Comparison of ENCODE assay signal across 31 cellular contexts in the genomic region with DNA sequence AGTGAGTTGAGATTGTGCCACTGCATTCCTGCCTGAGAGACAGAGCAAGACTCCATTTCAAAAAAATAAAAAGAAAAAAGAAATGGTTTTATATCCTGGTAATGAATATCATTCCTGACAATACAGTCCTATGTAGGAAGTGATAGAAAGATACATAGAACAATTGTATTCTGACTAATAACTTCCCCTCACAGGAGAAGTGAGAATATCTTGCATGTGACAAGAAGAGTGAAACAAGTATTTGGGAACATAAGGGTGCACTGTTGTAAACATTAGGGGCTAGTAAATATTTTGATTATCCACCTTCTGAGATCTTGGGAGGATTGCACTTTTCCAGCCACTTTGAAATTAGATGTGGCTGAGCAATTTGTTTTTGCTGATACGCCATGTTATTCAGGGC. TPM values are rescaled to one million over a fixed set of nuclear protein-coding genes. Genes with fewer than 3 reads are reported as not detected.
"Had no signal": no experiment of that assay in that cellular context is flagged by ENCODE, and none has a peak within 500 bp of the region (broad histone marks: within the 10 kb centered on the region; RNA-seq: fewer than 3 reads in every experiment).

No MANE protein-coding gene starts in this region.

- H3K4me3 ChIP-seq: ascending aorta, cardiac muscle cell, MG63, SJCRH30, SK-N-MC had no signal

- H3K27ac Mint-ChIP-seq: activated CD4-positive, alpha-beta T cell treated with anti-CD3 and anti-CD28 coated beads for 36 hours; activated CD4-positive, alpha-beta T cell treated with anti-CD3 and anti-CD28 coated beads, Interleukin-2, amount 10 ng/mL, durations not matched to agents 7 days and 5 days; activated CD8-positive, alpha-beta T cell treated with anti-CD3 and anti-CD28 coated beads, Interleukin-2, amount 10 ng/mL, durations not matched to agents 7 days and 5 days; activated naive CD4-positive, alpha-beta T cell treated with anti-CD3 and anti-CD28 coated beads, Interleukin-2, amount 50 U/mL, for 24 hours; activated naive CD8-positive, alpha-beta T cell treated with anti-CD3 and anti-CD28 coated beads, Interleukin-2, amount 10 ng/mL, durations not matched to agents 7 days and 5 days; activated T-cell treated with anti-CD3 and anti-CD28 coated beads, Interleukin-2, amount 50 U/mL, for 24 hours; activated T-helper 2 cell treated with anti-CD3 and anti-CD28 coated beads, Interferon-gamma antibody, Interleukin-2, Interleukin-4, amounts not matched to agents 10 μg/mL and 5 μg/mL and 100 μg/mL, durations not matched to agents 14 hours and 24 hours and 36 hours had no signal

- H3K4me1 ChIP-seq: ascending aorta had no signal

- H3K36me3 Mint-ChIP-seq: activated naive CD4-positive, alpha-beta T cell treated with anti-CD3 and anti-CD28 coated beads, Interleukin-2, amount 50 U/mL, for 24 hours; activated naive CD8-positive, alpha-beta T cell treated with anti-CD3 and anti-CD28 coated beads, Interleukin-2, amount 10 ng/mL, durations not matched to agents 7 days and 5 days had no signal

- H3K4me3 Mint-ChIP-seq: activated CD4-positive, alpha-beta T cell treated with anti-CD3 and anti-CD28 coated beads for 36 hours; activated CD4-positive, alpha-beta T cell treated with anti-CD3 and anti-CD28 coated beads, Interleukin-2, amount 10 ng/mL, durations not matched to agents 7 days and 5 days; activated CD8-positive, alpha-beta T cell treated with anti-CD3 and anti-CD28 coated beads, Interleukin-2, amount 10 ng/mL, durations not matched to agents 7 days and 5 days; activated naive CD4-positive, alpha-beta T cell treated with anti-CD3 and anti-CD28 coated beads, Interleukin-2, amount 50 U/mL, for 24 hours; activated naive CD8-positive, alpha-beta T cell treated with anti-CD3 and anti-CD28 coated beads, Interleukin-2, amount 10 ng/mL, durations not matched to agents 7 days and 5 days; activated T-cell treated with anti-CD3 and anti-CD28 coated beads, Interleukin-2, amount 50 U/mL, for 24 hours; central memory CD8-positive, alpha-beta T cell had no signal

- H3K36me3 ChIP-seq: ascending aorta, MG63, SJCRH30 had no signal

- H3K9me3 Mint-ChIP-seq: activated CD4-positive, alpha-beta T cell treated with anti-CD3 and anti-CD28 coated beads, Interleukin-2, amount 10 ng/mL, durations not matched to agents 7 days and 5 days; activated naive CD8-positive, alpha-beta T cell treated with anti-CD3 and anti-CD28 coated beads, Interleukin-2, amount 10 ng/mL, durations not matched to agents 7 days and 5 days; activated T-cell treated with anti-CD3 and anti-CD28 coated beads, Interleukin-2, amount 50 U/mL, for 24 hours; activated T-helper 2 cell treated with anti-CD3 and anti-CD28 coated beads, Interferon-gamma antibody, Interleukin-2, Interleukin-4, amounts not matched to agents 10 μg/mL and 5 μg/mL and 100 μg/mL, durations not matched to agents 14 hours and 24 hours and 36 hours; central memory CD8-positive, alpha-beta T cell had no signal

- FAIRE-seq: TTC549 had no signal

- ATAC-seq: activated CD4-positive, alpha-beta T cell treated with anti-CD3 and anti-CD28 coated beads for 36 hours; activated CD4-positive, CD25-positive, alpha-beta regulatory T cell treated with anti-CD3 and anti-CD28 coated beads, Interleukin-2, amount 50 U/mL, for 24 hours; activated CD8-positive, alpha-beta T cell treated with anti-CD3 and anti-CD28 coated beads, Interleukin-2, amount 10 ng/mL, durations not matched to agents 7 days and 5 days had no signal

- H3K27ac ChIP-seq: ascending aorta, SJCRH30, SK-N-MC had no signal

- DNase-seq: activated CD4-positive, alpha-beta T cell treated with anti-CD3 and anti-CD28 coated beads for 36 hours; activated CD4-positive, alpha-beta T cell treated with anti-CD3 and anti-CD28 coated beads, Interleukin-2, amount 10 ng/mL, durations not matched to agents 7 days and 5 days; activated CD4-positive, alpha-beta T cell treated with anti-CD3 and anti-CD28 coated beads, Interleukin-2, amount 50 U/mL, for 48 hours; activated CD8-positive, alpha-beta T cell treated with anti-CD3 and anti-CD28 coated beads, Interleukin-2, amount 10 ng/mL, durations not matched to agents 7 days and 5 days; activated gamma-delta T cell; activated naive CD4-positive, alpha-beta T cell treated with Interleukin-2 at 50 U/mL for 16 hours; activated naive CD8-positive, alpha-beta T cell treated with anti-CD3 and anti-CD28 coated beads, Interleukin-2, amount 10 ng/mL, durations not matched to agents 7 days and 5 days; activated T-cell treated with anti-CD3 and anti-CD28 coated beads, Interleukin-2, amount 50 U/mL, for 24 hours; amygdala; Karpas-422; MG63; NCI-H1048; NCI-H1105 treated with DMSO at 0.1 percent for 48 hours; NCI-H1436; NCI-H1694; NCI-H2029; NCI-H345; NCI-H524 treated with DMSO at 0.1 percent for 48 hours; OCI-M1; Right ventricle myocardium superior; SJCRH30 had no signal

- H3K27me3 ChIP-seq: ascending aorta, cardiac muscle cell, MG63, SJCRH30 had no signal

- H3K9me3 ChIP-seq: ascending aorta, MG63, SJCRH30 had no signal

- H3K27me3 Mint-ChIP-seq: activated naive CD4-positive, alpha-beta T cell treated with anti-CD3 and anti-CD28 coated beads, Interleukin-2, amount 50 U/mL, for 24 hours; activated naive CD8-positive, alpha-beta T cell treated with anti-CD3 and anti-CD28 coated beads, Interleukin-2, amount 10 ng/mL, durations not matched to agents 7 days and 5 days; central memory CD8-positive, alpha-beta T cell had no signal

RNA-seq across cellular contexts. Expression of a gene that starts 40.7 kb away (rescaled TPM):
- total RNA-seq: activated CD4-positive, alpha-beta T cell treated with anti-CD3 and anti-CD28 coated beads for 36 hours; activated CD4-positive, alpha-beta T cell treated with anti-CD3 and anti-CD28 coated beads, Interleukin-2, amount 10 ng/mL, durations not matched to agents 7 days and 5 days; activated CD8-positive, alpha-beta T cell treated with anti-CD3 and anti-CD28 coated beads, Interleukin-2, amount 10 ng/mL, durations not matched to agents 7 days and 5 days; activated naive CD8-positive, alpha-beta T cell treated with anti-CD3 and anti-CD28 coated beads, Interleukin-2, amount 10 ng/mL, durations not matched to agents 7 days and 5 days; activated T-helper 2 cell treated with anti-CD3 and anti-CD28 coated beads, Interferon-gamma antibody, Interleukin-2, Interleukin-4, amounts not matched to agents 10 μg/mL and 5 μg/mL and 100 μg/mL, durations not matched to agents 14 hours and 24 hours and 36 hours; ascending aorta; Right ventricle myocardium superior; SJCRH30; T-helper 1 cell treated with Interleukin-12 subunit alpha and Interleukin-12 subunit beta and Interleukin-4 antibody, amounts not matched to agents 30 ng/mL and 1 ng/mL, for 36 hours; T-helper 2 cell treated with Interferon-gamma antibody and Interleukin-4, amounts not matched to agents 100 ng/mL and 5 ng/mL, for 36 hours had no signal
